In genomic region chr11:112995423-112996084, GRCh38 we compare ENCODE assay signal across 28 cellular contexts. TPM values are rescaled to one million over a fixed set of nuclear protein-coding genes. Genes with fewer than 3 reads are reported as not detected.
"Had no signal": no experiment of that assay in that cellular context is flagged by ENCODE, and none has a peak within 500 bp of the region (broad histone marks: within the 10 kb centered on the region; RNA-seq: fewer than 3 reads in every experiment).

No MANE protein-coding gene starts in this region.

- ATAC-seq: activated CD8-positive, alpha-beta memory T cell treated with anti-CD3 and anti-CD28 coated beads, Interleukin-2, amount 10 ng/mL, durations not matched to agents 7 days and 5 days; activated naive CD4-positive, alpha-beta T cell treated with anti-CD3 and anti-CD28 coated beads, Interleukin-2, amount 50 U/mL, for 72 hours; activated naive CD8-positive, alpha-beta T cell treated with anti-CD3 and anti-CD28 coated beads, Interleukin-2, amount 50 U/mL, for 24 hours; body of pancreas; PC-3; T-helper 17 cell; WTC11 had no signal

- H3K27ac Mint-ChIP-seq: activated CD8-positive, alpha-beta memory T cell treated with anti-CD3 and anti-CD28 coated beads, Interleukin-2, amount 10 ng/mL, durations not matched to agents 7 days and 5 days; activated naive CD4-positive, alpha-beta T cell treated with anti-CD3 and anti-CD28 coated beads, Interleukin-2, amount 50 U/mL, for 72 hours; activated naive CD8-positive, alpha-beta T cell treated with anti-CD3 and anti-CD28 coated beads, Interleukin-2, amount 50 U/mL, for 24 hours; activated T-cell treated with anti-CD3 and anti-CD28 coated beads, Interleukin-2, amount 50 U/mL, for 24 hours; activated T-helper 1 cell treated with anti-CD3 and anti-CD28 coated beads, Interleukin-12 subunit alpha, Interleukin-12 subunit beta, Interleukin-2, Interleukin-4 antibody, amounts not matched to agents 30 ng/mL and 10 ng/mL and 1 ng/mL, durations not matched to agents 14 hours and 24 hours and 36 hours; T-helper 17 cell; WTC11 had no signal

- H3K4me3 ChIP-seq: ascending aorta, body of pancreas, MG63 had no signal

- H3K36me3 ChIP-seq: ascending aorta, MG63 had no signal

- H3K27me3 ChIP-seq: ascending aorta, body of pancreas, MG63 had no signal

- H3K27ac ChIP-seq: ascending aorta, body of pancreas had no signal

- H3K4me1 ChIP-seq: ascending aorta, body of pancreas had no signal

- H3K9me3 ChIP-seq: body of pancreas, MG63 had no signal

- H3K4me1 Mint-ChIP-seq: activated CD8-positive, alpha-beta memory T cell treated with anti-CD3 and anti-CD28 coated beads, Interleukin-2, amount 10 ng/mL, durations not matched to agents 7 days and 5 days; activated naive CD8-positive, alpha-beta T cell treated with anti-CD3 and anti-CD28 coated beads, Interleukin-2, amount 50 U/mL, for 24 hours; T-helper 17 cell had no signal

- DNase-seq: activated CD4-positive, alpha-beta T cell treated with anti-CD3 and anti-CD28 coated beads for 48 hours; activated CD4-positive, alpha-beta T cell treated with anti-CD3 and anti-CD28 coated beads, Interleukin-2, amount 50 U/mL, for 4 hours; activated CD4-positive, CD25-positive, alpha-beta regulatory T cell treated with anti-CD3 and anti-CD28 coated beads, Interleukin-2, amount 50 U/mL, for 72 hours; activated CD8-positive, alpha-beta memory T cell treated with anti-CD3 and anti-CD28 coated beads, Interleukin-2, amount 10 ng/mL, durations not matched to agents 7 days and 5 days; activated effector memory CD4-positive, alpha-beta T cell treated with anti-CD3 and anti-CD28 coated beads, Interleukin-2, amount 50 U/mL, for 16 hours; activated naive CD4-positive, alpha-beta T cell treated with Interleukin-2 at 50 U/mL for 16 hours; activated naive CD8-positive, alpha-beta T cell treated with anti-CD3 and anti-CD28 coated beads, Interleukin-2, amount 50 U/mL, for 24 hours; activated T-cell treated with anti-CD3 and anti-CD28 coated beads, Interleukin-2, amount 50 U/mL, for 24 hours; amniotic stem cell; body of pancreas; central memory CD4-positive, alpha-beta T cell; MG63; MV-4-11; NCI-H1092 treated with DMSO at 0.1 percent for 48 hours; NCI-H1417 treated with DMSO at 0.1 percent for 48 hours; NCI-H187 treated with DMSO at 0.1 percent for 48 hours; NCI-H2081 treated with DMSO at 0.1 percent for 48 hours; NCI-H446; NCI-H524; NCI-H82; PC-3; SHP77 treated with DMSO at 0.1 percent for 48 hours; T-helper 17 cell; T-helper 9 cell had no signal

- H3K9me3 Mint-ChIP-seq: activated naive CD8-positive, alpha-beta T cell treated with anti-CD3 and anti-CD28 coated beads, Interleukin-2, amount 50 U/mL, for 24 hours; activated T-cell treated with anti-CD3 and anti-CD28 coated beads, Interleukin-2, amount 50 U/mL, for 24 hours; activated T-helper 1 cell treated with anti-CD3 and anti-CD28 coated beads, Interleukin-12 subunit alpha, Interleukin-12 subunit beta, Interleukin-2, Interleukin-4 antibody, amounts not matched to agents 30 ng/mL and 10 ng/mL and 1 ng/mL, durations not matched to agents 14 hours and 24 hours and 36 hours had no signal

- H3K4me3 Mint-ChIP-seq: activated CD8-positive, alpha-beta memory T cell treated with anti-CD3 and anti-CD28 coated beads, Interleukin-2, amount 10 ng/mL, durations not matched to agents 7 days and 5 days; activated naive CD8-positive, alpha-beta T cell treated with anti-CD3 and anti-CD28 coated beads, Interleukin-2, amount 50 U/mL, for 24 hours; activated T-cell treated with anti-CD3 and anti-CD28 coated beads, Interleukin-2, amount 50 U/mL, for 24 hours; activated T-helper 1 cell treated with anti-CD3 and anti-CD28 coated beads, Interleukin-12 subunit alpha, Interleukin-12 subunit beta, Interleukin-2, Interleukin-4 antibody, amounts not matched to agents 30 ng/mL and 10 ng/mL and 1 ng/mL, durations not matched to agents 14 hours and 24 hours and 36 hours; T-helper 17 cell; WTC11 had no signal

- H3K36me3 Mint-ChIP-seq: activated CD8-positive, alpha-beta memory T cell treated with anti-CD3 and anti-CD28 coated beads, Interleukin-2, amount 10 ng/mL, durations not matched to agents 7 days and 5 days; activated naive CD4-positive, alpha-beta T cell treated with anti-CD3 and anti-CD28 coated beads, Interleukin-2, amount 50 U/mL, for 72 hours; WTC11 had no signal

RNA-seq across cellular contexts. Expression of gene NCAM1, which starts 34.3 kb away (rescaled TPM):
- total RNA-seq: activated T-helper 1 cell treated with anti-CD3 and anti-CD28 coated beads, Interleukin-12 subunit alpha, Interleukin-12 subunit beta, Interleukin-2, Interleukin-4 antibody, amounts not matched to agents 30 ng/mL and 10 ng/mL and 1 ng/mL, durations not matched to agents 14 hours and 24 hours and 36 hours; PC-3 had no signal
